Comparison of ENCODE assay signal across 14 cellular contexts in genomic region chr4:145870155-145871020, GRCh38.
DNase-seq lines count a peak whose midpoint lies in the region; ATAC-seq and TF ChIP-seq lines count a peak whose summit lies in the region.
"Had no signal": no experiment of that assay in that cellular context is flagged by ENCODE, and none has a peak within 500 bp of the region (broad histone marks: within the 10 kb centered on the region; RNA-seq: fewer than 3 reads in every experiment).

No MANE protein-coding gene starts in this region.

- H3K27me3 ChIP-seq in gastroesophageal sphincter (no peaks in the 10 kb centered on the region), tibial nerve (no peaks in the 10 kb centered on the region)
- H3K27me3 ChIP-seq: right atrium auricular region had no signal

- H3K4me3 ChIP-seq in mucosa of descending colon = no peak overlapping the region
- no peak overlapping the region for H3K4me3 ChIP-seq in gastroesophageal sphincter
- H3K4me3 ChIP-seq in tibial nerve = no peak overlapping the region
- H3K4me3 ChIP-seq: right atrium auricular region, SK-N-MC had no signal

- TF ChIP-seq EP300 in gastroesophageal sphincter (IDR thresholded peaks at IDR 0.05) (no peak), tibial nerve (IDR thresholded peaks at IDR 0.05) (no peak)

- TF ChIP-seq POLR2A in gastroesophageal sphincter (IDR thresholded peaks at IDR 0.05) = no peak
- TF ChIP-seq POLR2A in tibial nerve (IDR thresholded peaks at IDR 0.05) = no peak

- TF ChIP-seq CTCF in mucosa of descending colon (IDR thresholded peaks at IDR 0.05) (no peak), gastroesophageal sphincter (IDR thresholded peaks at IDR 0.05) (no peak), tibial nerve (IDR thresholded peaks at IDR 0.05) (no peak)

- H3K4me1 ChIP-seq in mucosa of descending colon (ENCODE audit: low read depth) (no peaks in the 10 kb centered on the region), gastroesophageal sphincter (peaks cover 0 to 5% (median 0%) of the 10 kb centered on the region in 3 donors), tibial nerve (no peaks in the 10 kb centered on the region)

- H3K36me3 ChIP-seq in mucosa of descending colon (ENCODE audit: low read depth) (no peaks in the 10 kb centered on the region), gastroesophageal sphincter (peaks cover 0 to 12% of the 10 kb centered on the region in 2 donors), tibial nerve (no peaks in the 10 kb centered on the region)
- H3K36me3 ChIP-seq: right atrium auricular region had no signal

- DNase-seq in RPMI8226 (peak; percentile 15), mucosa of descending colon (no peak), tibial nerve (ENCODE audit: low spot score in 2 of 2) (no peak), HuH-7 (ENCODE audit: low spot score) (no peak)
- DNase-seq: activated CD4-positive, alpha-beta T cell treated with anti-CD3 and anti-CD28 coated beads, Interleukin-2, amount 50 U/mL, for 4 hours; activated naive CD8-positive, alpha-beta T cell treated with anti-CD3 and anti-CD28 coated beads for 36 hours; COR-L47; NCI-H510A treated with DMSO at 0.1 percent for 48 hours had no signal

- 81% methylated on average over 7 to 9 of the region's 9 CpGs for WGBS in gastroesophageal sphincter (ENCODE audit: low coverage in 1 of 2), 2 donors
- WGBS in tibial nerve, 2 donors = 81 to 85% methylated on average over 9 of the region's 9 CpGs

- H3K27ac ChIP-seq in gastroesophageal sphincter (no peak overlapping the region), tibial nerve (no peak overlapping the region)
- H3K27ac ChIP-seq: right atrium auricular region, SK-N-MC had no signal

- no peaks in the 10 kb centered on the region for H3K9me3 ChIP-seq in mucosa of descending colon
- no peaks in the 10 kb centered on the region for H3K9me3 ChIP-seq in gastroesophageal sphincter
- no peaks in the 10 kb centered on the region for H3K9me3 ChIP-seq in tibial nerve
- H3K9me3 ChIP-seq: right atrium auricular region had no signal

- ATAC-seq in GM18511 (IDR thresholded peaks at IDR 0.05; ENCODE audit: unreplicated experiment) (peak; percentile 45), GM21786 (IDR thresholded peaks at IDR 0.05; ENCODE audit: unreplicated experiment) (peak; percentile 50), mucosa of descending colon (peak; percentile 69), gastroesophageal sphincter (no peak), GM21529 (IDR thresholded peaks at IDR 0.05; ENCODE audit: unreplicated experiment) (no peak)

- intact Hi-C loops in mucosa of descending colon (cut with DNase I, micrococcal nuclease) = no loop called here

Comparison
In these comparisons a context has a peak if more than half of its experiments do, and no peak if none do; other contexts are left out.
1. ATAC-seq: peak in GM18511 (single experiment), GM21786 (single experiment) and mucosa of descending colon (single experiment); none in gastroesophageal sphincter (single experiment) and GM21529 (single experiment).